ENCODE assay signal across 9 cellular contexts in genomic region chr11:64742940-64743590, GRCh38. TPM values are rescaled to one million over a fixed set of nuclear protein-coding genes. Genes with fewer than 3 reads are reported as not detected.
A peak's percentile ranks its signal among the peaks of the same experiment; 100 is the strongest.
DNase-seq lines count a peak whose midpoint lies in the region; ATAC-seq and TF ChIP-seq lines count a peak whose summit lies in the region.
"Had no signal": no experiment of that assay in that cellular context is flagged by ENCODE, and none has a peak within 500 bp of the region (broad histone marks: within the 10 kb centered on the region; RNA-seq: fewer than 3 reads in every experiment).

No MANE protein-coding gene starts in this region.

- WGBS in adrenal gland, 4 donors: 0 to 2% (median 1%) methylated on average over 8 to 53 of the region's 53 CpGs
- WGBS in sigmoid colon, 2 donors: 0 to 1% methylated on average over 53 of the region's 53 CpGs

- H3K4me1 ChIP-seq in adrenal gland (replicated peaks in 1 of 2) (peaks cover 15 to 39% of the 10 kb centered on the region in 2 donors), sigmoid colon (peaks cover 0 to 50% (median 45%) of the 10 kb centered on the region in 4 donors)

- TF ChIP-seq CTCF in C4-2B (conservative IDR thresholded peaks at IDR 0.05): peak; percentile 96
- TF ChIP-seq CTCF in adrenal gland (IDR thresholded peaks at IDR 0.05): peak; percentile 42 to 78 (median 74)
- TF ChIP-seq CTCF in sigmoid colon (IDR thresholded peaks at IDR 0.05): peak; percentile 45 to 76 (median 62)

- DNase-seq in SW480 (ENCODE audit: low spot score) (peak; percentile 45), adrenal gland (peak; percentile 65 to 82 (median 74)), hepatic stellate cell (ENCODE audit: low spot score) (peak; percentile 92), sigmoid colon (peak; percentile 92), NCI-H1694 treated with DMSO at 0.1 percent for 48 hours (lab: John Stamatoyannopoulos, UW) (no peak)

- H3K36me3 ChIP-seq in adrenal gland (replicated peaks in 1 of 2): no peaks in the 10 kb centered on the region
- peaks cover 0 to 8% (median 0%) of the 10 kb centered on the region in 4 donors for H3K36me3 ChIP-seq in sigmoid colon

- ATAC-seq in HG02759 (IDR thresholded peaks at IDR 0.05; ENCODE audit: unreplicated experiment) (peak; percentile 36), HG02970 (IDR thresholded peaks at IDR 0.05; ENCODE audit: low FRiP score, unreplicated experiment) (no peak)

- H3K27ac ChIP-seq in C4-2B (no peak overlapping the region), adrenal gland (peak overlapping the region in 4 of 5 donors; percentile 55 to 91 (median 72)), sigmoid colon (peak overlapping the region; percentile 95 to 98 (median 96))

- H3K27me3 ChIP-seq in adrenal gland: peaks cover 8% of the 10 kb centered on the region
- H3K27me3 ChIP-seq in sigmoid colon: no peaks in the 10 kb centered on the region

- TF ChIP-seq EP300 in sigmoid colon (IDR thresholded peaks at IDR 0.05): no peak

- H3K4me3 ChIP-seq in adrenal gland: peak overlapping the region in 2 of 4 donors; percentile 37 to 56
- H3K4me3 ChIP-seq in sigmoid colon: peak overlapping the region; percentile 37 to 86 (median 68)

- intact Hi-C loops in adrenal gland (cut with DNase I) (no loop called here), sigmoid colon (cut with DNase I) (loop anchor here (1.0 kb wide), 1 partner anchor 21 kb away; no protein-coding TSS in a partner anchor)

- TF ChIP-seq POLR2A in adrenal gland (IDR thresholded peaks at IDR 0.05): no peak
- no peak for TF ChIP-seq POLR2A in sigmoid colon (IDR thresholded peaks at IDR 0.05)

- H3K9me3 ChIP-seq in adrenal gland (replicated peaks in 1 of 3) (no peaks in the 10 kb centered on the region), sigmoid colon (no peaks in the 10 kb centered on the region)

RNA-seq across cellular contexts. Expression of gene RASGRP2, which starts 0.9 kb away (rescaled TPM):
- total RNA-seq in adrenal gland: 10 to 100 TPM in 5 of 8 donors, 1 to 10 TPM in 3; 3.6 to 23.9 (median 12.3) TPM
- polyA plus RNA-seq in adrenal gland: 10 to 100 TPM in 2 of 3 donors, 1 to 10 TPM in 1; 5.4 to 81.9 (median 35.0) TPM
- 10 to 100 TPM; 26.7 to 77.0 (median 27.8) TPM for total RNA-seq in sigmoid colon
- 100 to 1,000 TPM in 1 of 3 donors, 1 to 10 TPM in 2; 2.1 to 101 (median 4.8) TPM for polyA plus RNA-seq in sigmoid colon
- total RNA-seq: HT1080 had no signal

RNA-seq across cellular contexts. Expression of gene PYGM, which starts 16.7 kb away (rescaled TPM):
- total RNA-seq in adrenal gland (10 to 100 TPM in 1 of 8 donors, 1 to 10 TPM in 7; 1.8 to 10.1 (median 3.8) TPM), sigmoid colon (10 to 100 TPM; 10.5 to 42.1 (median 27.1) TPM)
- polyA plus RNA-seq in adrenal gland (1 to 10 TPM; 2.4 to 5.1 (median 4.8) TPM), sigmoid colon (1 to 10 TPM in 2 of 3 donors, under 1 TPM in 1; 0.23 to 2.1 (median 1.8) TPM)

RNA-seq across cellular contexts. Expression of gene NRXN2, which starts 20.1 kb away (rescaled TPM):
- total RNA-seq in adrenal gland (10 to 100 TPM in 3 of 8 donors, 1 to 10 TPM in 5; 1.7 to 17.1 (median 4.3) TPM), sigmoid colon (10 to 100 TPM in 2 of 4 donors, 1 to 10 TPM in 2; 6.8 to 20.5 (median 13.7) TPM)
- polyA plus RNA-seq in adrenal gland (10 to 100 TPM in 1 of 3 donors, 1 to 10 TPM in 2; 3.3 to 13.6 (median 6.2) TPM), sigmoid colon (1 to 10 TPM in 2 of 3 donors, under 1 TPM in 1; 0.23 to 4.9 (median 3.0) TPM)

RNA-seq across cellular contexts. Expression of gene SF1, which starts 35.3 kb away (rescaled TPM):
- total RNA-seq in adrenal gland (100 to 1,000 TPM; 109 to 395 (median 253) TPM), sigmoid colon (100 to 1,000 TPM; 185 to 381 (median 294) TPM)
- polyA plus RNA-seq in adrenal gland (100 to 1,000 TPM; 150 to 197 (median 178) TPM), sigmoid colon (100 to 1,000 TPM in 1 of 3 donors, 10 to 100 TPM in 2; 36.5 to 126 (median 43.2) TPM)

RNA-seq across cellular contexts. Expression of gene MAP4K2, which starts 59.9 kb away (rescaled TPM):
- total RNA-seq in adrenal gland: 10 to 100 TPM; 12.9 to 34.8 (median 19.0) TPM
- polyA plus RNA-seq in adrenal gland: 10 to 100 TPM in 2 of 3 donors, 1 to 10 TPM in 1; 6.4 to 57.7 (median 27.7) TPM
- total RNA-seq in sigmoid colon: 10 to 100 TPM; 11.5 to 23.5 (median 16.6) TPM
- polyA plus RNA-seq in sigmoid colon: 10 to 100 TPM in 2 of 3 donors, 1 to 10 TPM in 1; 9.0 to 19.8 (median 11.1) TPM
